Comparison of ENCODE assay signal across 8 cellular contexts in the genomic region with DNA sequence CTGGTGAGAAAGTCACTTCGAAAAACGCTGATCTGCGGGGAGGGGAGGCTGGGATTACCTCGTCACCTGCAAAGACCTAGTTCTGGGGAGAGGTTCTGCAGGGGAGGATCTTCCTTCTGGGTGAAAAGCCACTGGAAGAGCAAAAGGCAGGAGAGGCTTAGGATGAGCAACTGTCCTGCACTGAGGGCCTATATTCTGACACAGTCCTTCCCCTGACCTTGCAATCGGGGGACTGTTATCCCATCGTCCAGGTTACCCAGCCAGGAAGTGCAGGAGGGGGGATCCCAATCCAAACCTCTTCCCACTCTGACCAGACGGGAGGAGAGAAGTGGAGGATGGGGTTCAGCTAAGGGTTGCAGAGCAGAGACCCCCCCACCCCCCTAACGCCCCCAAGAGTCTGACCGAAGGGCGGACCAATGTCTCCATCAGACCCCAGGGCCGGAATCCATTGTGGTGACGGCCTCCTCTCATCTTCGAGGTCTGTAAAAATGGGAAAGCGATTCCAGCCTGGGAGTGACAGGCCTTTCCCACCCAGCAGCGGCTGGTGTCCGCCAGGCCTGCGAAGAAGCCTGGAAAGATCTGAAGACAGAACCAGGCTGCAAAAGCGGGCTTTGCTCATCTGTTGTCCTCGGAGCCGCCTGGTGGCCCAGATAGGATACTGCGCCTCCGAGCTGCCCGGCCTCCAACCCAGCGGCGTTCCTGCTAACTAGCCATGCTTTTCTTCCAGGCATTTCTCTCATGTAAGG. TPM values are rescaled to one million over a fixed set of nuclear protein-coding genes. Genes with fewer than 3 reads are reported as not detected.
DNase-seq lines count a peak whose midpoint lies in the region; ATAC-seq and TF ChIP-seq lines count a peak whose summit lies in the region.

No MANE protein-coding gene starts in this region.

- peak overlapping the region; percentile 99 for H3K27ac ChIP-seq in liver (ENCODE audit: low read depth in 1 of 2, low read length in 2 of 2)

- peak; percentile 97 for TF ChIP-seq CTCF in liver (IDR thresholded peaks at IDR 0.05; ENCODE audit: low read depth, low read length, missing input control)

- TF ChIP-seq RAD21 in liver (IDR thresholded peaks at IDR 0.05), result peak; percentile 96 to 97

- no peaks in the 10 kb centered on the region for H3K27me3 ChIP-seq in liver (ENCODE audit: control insufficient read depth in 4 of 4, insufficient read depth in 4 of 4, low read length in 3 of 4)

- peak overlapping the region; percentile 85 to 90 (median 88) for H3K4me3 ChIP-seq in liver (ENCODE audit: low read depth in 1 of 3, low read length in 3 of 3)

- H3K4me1 ChIP-seq in liver (ENCODE audit: control insufficient read depth in 4 of 4, insufficient read depth in 4 of 4, low read length in 3 of 4), result peaks cover 0 to 38% (median 26%) of the 10 kb centered on the region in 4 donors

- DNase-seq in DMS 273 (lab: John Stamatoyannopoulos, UW; ENCODE audit: unreplicated experiment), result peak; percentile 90
- peak; percentile 85 for DNase-seq in NCI-H510A treated with DMSO at 0.1 percent for 48 hours (lab: John Stamatoyannopoulos, UW)
- DNase-seq in activated CD4-positive, alpha-beta T cell treated with anti-CD3 and anti-CD28 coated beads, Interleukin-2, amount 50 U/mL, for 4 hours, result peak; percentile 73
- DNase-seq in dermis blood vessel endothelial cell, result peak; percentile 93
- DNase-seq in stimulated activated CD4-positive, alpha-beta T cell treated with anti-CD3 and anti-CD28 coated beads, Interleukin-2, amount 100 ng/mL, for 24 hours, result peak; percentile 82 to 85

- WGBS in liver, result 5% methylated on average over 25 of the region's 25 CpGs

- H3K9me3 ChIP-seq in liver (ENCODE audit: control insufficient read depth in 4 of 4, low read length in 3 of 4), result no peaks in the 10 kb centered on the region

- H3K9ac ChIP-seq in liver (ENCODE audit: low read depth in 1 of 2, low read length in 2 of 2), result peak overlapping the region; percentile 94 to 95

- no peaks in the 10 kb centered on the region for H3K36me3 ChIP-seq in liver (ENCODE audit: control insufficient read depth in 4 of 4, insufficient read depth in 3 of 4, low read depth in 1 of 4, low read length in 3 of 4)

- ATAC-seq in HG02885 (IDR thresholded peaks at IDR 0.05; ENCODE audit: poor library complexity, unreplicated experiment) (peak; percentile 46), GM18909 (IDR thresholded peaks at IDR 0.05; ENCODE audit: poor library complexity, unreplicated experiment) (no peak)

TF ChIP-seq in liver, 16 proteins besides CTCF, POLR2A, EP300 and RAD21:
- peak in 1 of 2 donors; percentile 24 for TF ChIP-seq HNF4A (conservative IDR thresholded peaks at IDR 0.05)
- no peak for TF ChIP-seq FOXA2 (IDR thresholded peaks at IDR 0.05)
- TF ChIP-seq YY1 (IDR thresholded peaks at IDR 0.05), result no peak
- TF ChIP-seq, protein P1, sequence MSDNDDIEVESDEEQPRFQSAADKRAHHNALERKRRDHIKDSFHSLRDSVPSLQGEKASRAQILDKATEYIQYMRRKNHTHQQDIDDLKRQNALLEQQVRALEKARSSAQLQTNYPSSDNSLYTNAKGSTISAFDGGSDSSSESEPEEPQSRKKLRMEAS (IDR thresholded peaks at IDR 0.05), result no peak
- TF ChIP-seq NR2F2 (IDR thresholded peaks at IDR 0.05), result no peak
- TF ChIP-seq RXRA (IDR thresholded peaks at IDR 0.05), result peak in 1 of 2 donors; percentile 50
- no peak for TF ChIP-seq GABPA (IDR thresholded peaks at IDR 0.05 in 1 of 2, conservative IDR thresholded peaks at IDR 0.05 in 1 of 2)
- TF ChIP-seq, protein P2, sequence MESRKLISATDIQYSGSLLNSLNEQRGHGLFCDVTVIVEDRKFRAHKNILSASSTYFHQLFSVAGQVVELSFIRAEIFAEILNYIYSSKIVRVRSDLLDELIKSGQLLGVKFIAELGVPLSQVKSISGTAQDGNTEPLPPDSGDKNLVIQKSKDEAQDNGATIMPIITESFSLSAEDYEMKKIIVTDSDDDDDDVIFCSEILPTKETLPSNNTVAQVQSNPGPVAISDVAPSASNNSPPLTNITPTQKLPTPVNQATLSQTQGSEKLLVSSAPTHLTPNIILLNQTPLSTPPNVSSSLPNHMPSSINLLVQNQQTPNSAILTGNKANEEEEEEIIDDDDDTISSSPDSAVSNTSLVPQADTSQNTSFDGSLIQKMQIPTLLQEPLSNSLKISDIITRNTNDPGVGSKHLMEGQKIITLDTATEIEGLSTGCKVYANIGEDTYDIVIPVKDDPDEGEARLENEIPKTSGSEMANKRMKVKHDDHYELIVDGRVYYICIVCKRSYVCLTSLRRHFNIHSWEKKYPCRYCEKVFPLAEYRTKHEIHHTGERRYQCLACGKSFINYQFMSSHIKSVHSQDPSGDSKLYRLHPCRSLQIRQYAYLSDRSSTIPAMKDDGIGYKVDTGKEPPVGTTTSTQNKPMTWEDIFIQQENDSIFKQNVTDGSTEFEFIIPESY (IDR thresholded peaks at IDR 0.05), result no peak
- no peak for TF ChIP-seq SP1 (IDR thresholded peaks at IDR 0.05)
- no peak for TF ChIP-seq FOXA1 (IDR thresholded peaks at IDR 0.05)
- TF ChIP-seq JUND (IDR thresholded peaks at IDR 0.05), result no peak
- TF ChIP-seq EGR1 (IDR thresholded peaks at IDR 0.05; ENCODE audit: low read depth in 2 of 2), result no peak
- TF ChIP-seq TAF1 (conservative IDR thresholded peaks at IDR 0.05), result no peak
- peak; percentile 13 for TF ChIP-seq HNF4G (IDR thresholded peaks at IDR 0.05)
- TF ChIP-seq, protein P3, sequence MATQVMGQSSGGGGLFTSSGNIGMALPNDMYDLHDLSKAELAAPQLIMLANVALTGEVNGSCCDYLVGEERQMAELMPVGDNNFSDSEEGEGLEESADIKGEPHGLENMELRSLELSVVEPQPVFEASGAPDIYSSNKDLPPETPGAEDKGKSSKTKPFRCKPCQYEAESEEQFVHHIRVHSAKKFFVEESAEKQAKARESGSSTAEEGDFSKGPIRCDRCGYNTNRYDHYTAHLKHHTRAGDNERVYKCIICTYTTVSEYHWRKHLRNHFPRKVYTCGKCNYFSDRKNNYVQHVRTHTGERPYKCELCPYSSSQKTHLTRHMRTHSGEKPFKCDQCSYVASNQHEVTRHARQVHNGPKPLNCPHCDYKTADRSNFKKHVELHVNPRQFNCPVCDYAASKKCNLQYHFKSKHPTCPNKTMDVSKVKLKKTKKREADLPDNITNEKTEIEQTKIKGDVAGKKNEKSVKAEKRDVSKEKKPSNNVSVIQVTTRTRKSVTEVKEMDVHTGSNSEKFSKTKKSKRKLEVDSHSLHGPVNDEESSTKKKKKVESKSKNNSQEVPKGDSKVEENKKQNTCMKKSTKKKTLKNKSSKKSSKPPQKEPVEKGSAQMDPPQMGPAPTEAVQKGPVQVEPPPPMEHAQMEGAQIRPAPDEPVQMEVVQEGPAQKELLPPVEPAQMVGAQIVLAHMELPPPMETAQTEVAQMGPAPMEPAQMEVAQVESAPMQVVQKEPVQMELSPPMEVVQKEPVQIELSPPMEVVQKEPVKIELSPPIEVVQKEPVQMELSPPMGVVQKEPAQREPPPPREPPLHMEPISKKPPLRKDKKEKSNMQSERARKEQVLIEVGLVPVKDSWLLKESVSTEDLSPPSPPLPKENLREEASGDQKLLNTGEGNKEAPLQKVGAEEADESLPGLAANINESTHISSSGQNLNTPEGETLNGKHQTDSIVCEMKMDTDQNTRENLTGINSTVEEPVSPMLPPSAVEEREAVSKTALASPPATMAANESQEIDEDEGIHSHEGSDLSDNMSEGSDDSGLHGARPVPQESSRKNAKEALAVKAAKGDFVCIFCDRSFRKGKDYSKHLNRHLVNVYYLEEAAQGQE (IDR thresholded peaks at IDR 0.05), result no peak
- TF ChIP-seq, protein P4, sequence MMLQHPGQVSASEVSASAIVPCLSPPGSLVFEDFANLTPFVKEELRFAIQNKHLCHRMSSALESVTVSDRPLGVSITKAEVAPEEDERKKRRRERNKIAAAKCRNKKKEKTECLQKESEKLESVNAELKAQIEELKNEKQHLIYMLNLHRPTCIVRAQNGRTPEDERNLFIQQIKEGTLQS (IDR thresholded peaks at IDR 0.05), result no peak

RNA-seq across cellular contexts. Expression of a gene that starts 1.6 kb away (rescaled TPM):
- 57.1 and 121 TPM in 2 replicates for total RNA-seq in dermis blood vessel endothelial cell
- total RNA-seq in liver, result 100 to 1,000 TPM in 1 of 2 donors, 10 to 100 TPM in 1; 62.6 to 146 TPM
- 100 to 1,000 TPM; 170 to 185 TPM for polyA plus RNA-seq in liver

RNA-seq across cellular contexts. Expression of a gene that starts 24.3 kb away (rescaled TPM):
- total RNA-seq in dermis blood vessel endothelial cell (not detected in 2 replicates), liver (not detected)
- not detected for polyA plus RNA-seq in liver
